In genomic region chr12:6767592-6768384, GRCh38 we compare ENCODE assay signal across 1 cellular context.
A peak's percentile ranks its signal among the peaks of the same experiment; 100 is the strongest.
TF ChIP-seq lines count a peak whose summit lies in the region.

No MANE protein-coding gene starts in this region.

TF ChIP-seq in HepG2, 621 proteins besides CTCF, POLR2A, EP300 and RAD21 (continued from another document and continues in another):
- TF ChIP-seq IRF2 (CRISPR knock-in tag; IDR thresholded peaks at IDR 0.05) (peak; percentile 20; the same call in 1 of the 2 replicates), ZNF264 (CRISPR knock-in tag; IDR thresholded peaks at IDR 0.05) (0 out of 2 replicates have a peak, but pooled peaks have one; percentile 45), RERE (CRISPR knock-in tag; IDR thresholded peaks at IDR 0.05; ENCODE audit: low read depth) (no peak), BORCS8-MEF2B (CRISPR knock-in tag; IDR thresholded peaks at IDR 0.05) (no peak), PLSCR1 (CRISPR knock-in tag; IDR thresholded peaks at IDR 0.05; ENCODE audit: borderline replicate concordance) (no peak), ZBTB7A (CRISPR knock-in tag; IDR thresholded peaks at IDR 0.05) (0 out of 2 replicates have a peak, but pooled peaks have one; percentile 28), ZNF350 (CRISPR knock-in tag; IDR thresholded peaks at IDR 0.05; ENCODE audit: borderline replicate concordance, low read depth) (0 out of 2 replicates have a peak, but pooled peaks have one; percentile 51), LRRFIP1 (CRISPR knock-in tag; conservative IDR thresholded peaks at IDR 0.05) (no peak), ELF3 (CRISPR knock-in tag; IDR thresholded peaks at IDR 0.05) (0 out of 2 replicates have a peak, but pooled peaks have one; percentile 17), CERS6 (CRISPR knock-in tag; IDR thresholded peaks at IDR 0.05) (no peak), ZNF878 (CRISPR knock-in tag; IDR thresholded peaks at IDR 0.05) (0 out of 2 replicates have a peak, but pooled peaks have one; percentile 54), ZNF761 (CRISPR knock-in tag; conservative IDR thresholded peaks at IDR 0.05) (no peak), ZNF609 (CRISPR knock-in tag; IDR thresholded peaks at IDR 0.05; ENCODE audit: borderline replicate concordance) (peak; percentile 26; the same call in 1 of the 2 replicates), KLF16 (CRISPR knock-in tag; IDR thresholded peaks at IDR 0.05) (peak in 1 of 2 experiments; percentile 41; a peak in 1 of 4 replicates), GRHL1 (CRISPR knock-in tag; conservative IDR thresholded peaks at IDR 0.05) (no peak), ZNF138 (CRISPR knock-in tag; IDR thresholded peaks at IDR 0.05; ENCODE audit: low read depth) (no peak), KDM6A (CRISPR knock-in tag; IDR thresholded peaks at IDR 0.05; ENCODE audit: low read depth) (peak; percentile 43; the same call in 1 of the 2 replicates), TFAP4 (IDR thresholded peaks at IDR 0.05; ENCODE audit: borderline replicate concordance, low read depth) (peak; percentile 56; the same call in 1 of the 2 replicates), SMYD3 (CRISPR knock-in tag; IDR thresholded peaks at IDR 0.05) (0 out of 2 replicates have a peak, but pooled peaks have one; percentile 32), CBX5 (CRISPR knock-in tag; IDR thresholded peaks at IDR 0.05; ENCODE audit: borderline replicate concordance) (no peak), MTERF4 (CRISPR knock-in tag; IDR thresholded peaks at IDR 0.05) (0 out of 2 replicates have a peak, but pooled peaks have one; percentile 30), ZNF441 (CRISPR knock-in tag; IDR thresholded peaks at IDR 0.05; ENCODE audit: borderline replicate concordance) (0 out of 2 replicates have a peak, but pooled peaks have one; percentile 62), CENPX (CRISPR knock-in tag; IDR thresholded peaks at IDR 0.05) (no peak), FOXO1 (CRISPR knock-in tag; IDR thresholded peaks at IDR 0.05) (no peak), ARID4A (CRISPR knock-in tag; IDR thresholded peaks at IDR 0.05; ENCODE audit: borderline replicate concordance) (peak; percentile 65; the same call in 1 of the 2 replicates), ZFY (CRISPR knock-in tag; IDR thresholded peaks at IDR 0.05) (peak; percentile 69), ZFX (CRISPR knock-in tag; IDR thresholded peaks at IDR 0.05; ENCODE audit: low read depth) (peak; percentile 75), MIER2 (CRISPR knock-in tag; IDR thresholded peaks at IDR 0.05) (0 out of 2 replicates have a peak, but pooled peaks have one; percentile 28)
